ENCODE assay signal across 9 cellular contexts in the genomic region with DNA sequence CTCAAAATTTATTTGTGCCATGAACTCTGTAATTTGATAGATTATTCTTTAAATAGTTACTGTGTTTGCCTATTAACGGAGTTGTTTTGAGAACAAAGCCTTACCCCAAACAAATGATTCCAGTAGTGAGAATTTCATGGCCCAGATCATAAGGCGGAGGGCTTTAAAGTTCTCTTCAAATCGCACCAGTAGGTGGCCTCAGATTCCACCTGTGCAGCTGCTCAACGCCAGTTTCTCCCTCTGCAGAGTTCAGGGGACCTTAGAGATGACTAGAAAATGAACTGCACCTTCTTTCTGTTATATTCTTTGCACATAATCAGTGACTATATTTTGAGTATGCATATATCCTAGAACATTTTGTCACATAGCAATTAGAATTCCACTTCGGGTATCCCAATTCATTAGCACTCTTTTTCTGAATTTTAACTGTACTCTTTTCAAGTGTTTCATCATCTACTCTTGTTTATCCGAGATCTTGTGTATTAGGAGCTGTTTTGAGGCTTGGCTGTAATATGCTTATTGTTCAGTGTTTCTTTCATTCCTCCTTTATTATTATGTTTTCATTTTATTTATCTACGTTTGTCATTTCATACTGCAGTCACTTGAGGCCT.
DNase-seq lines count a peak whose midpoint lies in the region; ATAC-seq and TF ChIP-seq lines count a peak whose summit lies in the region.
"Had no signal": no experiment of that assay in that cellular context is flagged by ENCODE, and none has a peak within 500 bp of the region (broad histone marks: within the 10 kb centered on the region; RNA-seq: fewer than 3 reads in every experiment).

No MANE protein-coding gene starts in this region.

- H3K4me3 ChIP-seq in DOHH2 (ENCODE audit: low read length) (no peak overlapping the region), Panc1 (ENCODE audit: low read depth in 2 of 2, low read length in 2 of 2) (no peak overlapping the region), fibroblast of lung (replicated peaks in 1 of 4; ENCODE audit: control extremely low read depth in 1 of 4, insufficient read depth in 1 of 4, low read depth in 3 of 4, low read length in 4 of 4) (no peak overlapping the region)
- H3K4me3 ChIP-seq: SJSA1 had no signal

- ATAC-seq in HG02981 (IDR thresholded peaks at IDR 0.05; ENCODE audit: unreplicated experiment) (peak; percentile 56), Panc1 (peak; percentile 92), GM21360 (IDR thresholded peaks at IDR 0.05; ENCODE audit: unreplicated experiment) (no peak), HG03439 (IDR thresholded peaks at IDR 0.05; ENCODE audit: unreplicated experiment) (no peak)

- intact Hi-C loops in Panc1 (cut with micrococcal nuclease; ENCODE audit: unreplicated experiment), result loop anchor here (5.0 kb wide), 3 partner anchors 237 to 503 kb away; no protein-coding TSS in a partner anchor

- CTCF ChIA-PET in Panc1 (lab: Charles Lee), result interaction anchor here (0.5 kb wide), 1 partner anchor 388 kb away, joined by 4 read pairs; no protein-coding TSS in a partner anchor

- DNase-seq in Panc1 (ENCODE audit: low read depth, low spot score) (peak; percentile 20), fibroblast of lung (ENCODE audit: low read depth in 2 of 2) (peak; percentile 39 to 58), hippocampal formation (lab: John Stamatoyannopoulos, UW) (no peak)
- peak; percentile 28 for DNase-seq in stimulated activated CD8-positive, alpha-beta memory T cell treated with anti-CD3 and anti-CD28 coated beads, Interleukin-4, amount 100 ng/mL, for 48 hours

- BruUV-seq in Panc1 (replicated peaks; lab: Mats Ljungman, UMichigan), result no TSS peak

- H3K9ac ChIP-seq in fibroblast of lung (ENCODE audit: insufficient read depth, low read length), result no peak overlapping the region

- no peaks in the 10 kb centered on the region for H3K9me3 ChIP-seq in DOHH2 (ENCODE audit: control insufficient read depth, insufficient read depth, low read length)
- H3K9me3 ChIP-seq in Panc1 (ENCODE audit: control insufficient read depth, insufficient read depth, low read depth, low read length), result no peaks in the 10 kb centered on the region
- no peaks in the 10 kb centered on the region for H3K9me3 ChIP-seq in fibroblast of lung (ENCODE audit: control insufficient read depth, insufficient read depth, low read depth, low read length)
- H3K9me3 ChIP-seq: SJSA1 had no signal

- H3K4me2 ChIP-seq in DOHH2 (ENCODE audit: low read length) (no peak overlapping the region), fibroblast of lung (ENCODE audit: extremely low read depth, insufficient read depth, low read length) (no peak overlapping the region)

- H3K27ac ChIP-seq in DOHH2 (ENCODE audit: low read depth, low read length) (no peak overlapping the region), Panc1 (ENCODE audit: low read length) (no peak overlapping the region), fibroblast of lung (ENCODE audit: insufficient read depth, low read length) (no peak overlapping the region)
- H3K27ac ChIP-seq: SJSA1 had no signal

- no peaks in the 10 kb centered on the region for H3F3A ChIP-seq in DOHH2 (ENCODE audit: control insufficient read depth, insufficient read depth)

- H3K79me2 ChIP-seq in DOHH2 (ENCODE audit: control insufficient read depth, low read length) (no peaks in the 10 kb centered on the region), fibroblast of lung (ENCODE audit: control insufficient read depth, insufficient read depth, low read length) (no peaks in the 10 kb centered on the region)

- no peaks in the 10 kb centered on the region for H3K9me2 ChIP-seq in DOHH2 (replicated peaks; ENCODE audit: control insufficient read depth, low read length)

- in situ Hi-C loops in Panc1 (cut with HindIII; ENCODE audit: low pct_unique_long_range_greater_than_20kb, low sequenced_read_pairs), result no loop called here

- H3K4me1 ChIP-seq in DOHH2 (ENCODE audit: control insufficient read depth, low read length) (0 out of 2 replicates have a peak, but pooled peaks cover 3% of the 10 kb centered on the region), Panc1 (ENCODE audit: control insufficient read depth, insufficient read depth, low read length) (no peaks in the 10 kb centered on the region), fibroblast of lung (ENCODE audit: control insufficient read depth, extremely low read depth, insufficient read depth, low read length) (no peaks in the 10 kb centered on the region)
- H3K4me1 ChIP-seq: SJSA1 had no signal

- peak; percentile 66 for TF ChIP-seq CTCF in DOHH2 (IDR thresholded peaks at IDR 0.05; ENCODE audit: low read depth, low read length, poor library complexity, severe bottlenecking)
- TF ChIP-seq CTCF in Panc1 (IDR thresholded peaks at IDR 0.05), result peak; percentile 85
- peak; percentile 55 to 76 for TF ChIP-seq CTCF in fibroblast of lung (conservative IDR thresholded peaks at IDR 0.05 in 1 of 2, IDR thresholded peaks at IDR 0.05 in 1 of 2; ENCODE audit: low read depth in 1 of 2, low read length in 2 of 2)

- POLR2A ChIA-PET in Panc1 (lab: Charles Lee), result no interaction called here

- H3K27me3 ChIP-seq in DOHH2 (ENCODE audit: control insufficient read depth, low read length), result peaks cover 7% of the 10 kb centered on the region; the same call in 1 of the 2 replicates
- no peaks in the 10 kb centered on the region for H3K27me3 ChIP-seq in Panc1 (ENCODE audit: control insufficient read depth, insufficient read depth, low read length)
- no peaks in the 10 kb centered on the region for H3K27me3 ChIP-seq in fibroblast of lung (ENCODE audit: control insufficient read depth, insufficient read depth, low read length)
- H3K27me3 ChIP-seq: SJSA1 had no signal

- H2AFZ ChIP-seq in fibroblast of lung (ENCODE audit: low read length), result no peak overlapping the region

- no peaks in the 10 kb centered on the region for H4K20me1 ChIP-seq in DOHH2 (ENCODE audit: control insufficient read depth, insufficient read depth, low read depth, low read length)
- no peaks in the 10 kb centered on the region for H4K20me1 ChIP-seq in fibroblast of lung (ENCODE audit: control insufficient read depth, extremely low read depth, insufficient read depth, low read length)

- H3K36me3 ChIP-seq in DOHH2 (ENCODE audit: control insufficient read depth, low read length) (no peaks in the 10 kb centered on the region), Panc1 (ENCODE audit: control insufficient read depth, insufficient read depth, low read length) (no peaks in the 10 kb centered on the region), fibroblast of lung (ENCODE audit: control insufficient read depth, insufficient read depth, low read length) (no peaks in the 10 kb centered on the region)
- H3K36me3 ChIP-seq: SJSA1 had no signal

Comparison
In these comparisons a context has a peak if more than half of its experiments do, and no peak if none do; other contexts are left out.
1. ATAC-seq: peak in HG02981 (single experiment) and Panc1 (single experiment); none in GM21360 (single experiment) and HG03439 (single experiment).
2. DNase-seq: peak in Panc1 (single experiment), fibroblast of lung (2 of 2) and stimulated activated CD8-positive, alpha-beta memory T cell treated with anti-CD3 and anti-CD28 coated beads, Interleukin-4, amount 100 ng/mL, for 48 hours (single experiment); none in hippocampal formation (0 of 2).
3. Peak in every context shown above with its lines, with median percentiles within 50 percentile points of each other: CTCF ChIP-seq.